28 cellular contexts compared by ENCODE assay signal in the genomic region with DNA sequence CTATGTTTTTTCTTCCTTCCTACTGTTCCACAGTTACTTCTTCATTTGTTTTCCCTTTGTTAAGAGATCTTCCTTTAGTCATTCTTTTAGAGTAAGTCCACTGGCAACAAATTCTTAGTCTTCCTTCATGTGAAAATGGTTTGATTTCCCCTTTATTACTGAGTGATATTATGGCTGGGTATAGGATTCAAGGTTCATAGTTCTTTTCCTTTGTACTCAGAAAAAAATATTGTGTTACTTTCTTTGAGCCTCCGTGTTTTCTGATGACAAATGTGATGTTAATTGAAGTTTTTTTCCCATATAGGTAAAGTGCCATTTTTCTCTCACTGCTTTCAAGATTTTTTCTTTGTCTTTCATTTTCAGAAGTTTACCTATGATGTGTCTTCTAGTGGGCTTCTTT.
"Had no signal": no experiment of that assay in that cellular context is flagged by ENCODE, and none has a peak within 500 bp of the region (broad histone marks: within the 10 kb centered on the region; RNA-seq: fewer than 3 reads in every experiment).

No MANE protein-coding gene starts in this region.

- DNase-seq: colonic mucosa; cortex of kidney; dermis blood vessel endothelial cell; dorsolateral prefrontal cortex; effector CD4-positive, alpha-beta T cell; effector CD8-positive, alpha-beta T cell; effector memory CD4-positive, alpha-beta T cell; effector memory CD8-positive, alpha-beta T cell; endodermal cell; erythroblast; esophagus squamous epithelium; foreskin fibroblast; foreskin keratinocyte; foreskin melanocyte; gastrocnemius medialis; glutamatergic neuron; head of caudate nucleus; heart left ventricle; heart right ventricle had no signal

- H3K4me3 ChIP-seq: colonic mucosa, coronary artery, dorsolateral prefrontal cortex, esophagus muscularis mucosa, esophagus squamous epithelium, gastrocnemius medialis, gastroesophageal sphincter, heart left ventricle, heart right ventricle had no signal

- FAIRE-seq: colon, endometrium, endothelial cell of umbilical vein, frontal cortex had no signal

- H3K27ac ChIP-seq: colonic mucosa, coronary artery, dorsolateral prefrontal cortex, epithelial cell of prostate, esophagus muscularis mucosa, esophagus squamous epithelium, foreskin keratinocyte, gastrocnemius medialis, gastroesophageal sphincter, heart left ventricle, heart right ventricle had no signal

- H3K36me3 ChIP-seq: colonic mucosa, esophagus muscularis mucosa, esophagus squamous epithelium, gastrocnemius medialis, gastroesophageal sphincter, heart left ventricle, heart right ventricle had no signal

- H3K27me3 ChIP-seq: colonic mucosa, dorsolateral prefrontal cortex, esophagus muscularis mucosa, esophagus squamous epithelium, foreskin keratinocyte, gastrocnemius medialis, gastroesophageal sphincter, heart left ventricle, heart right ventricle had no signal

- H3K9me3 ChIP-seq: colonic mucosa, gastrocnemius medialis had no signal

- H3K4me1 ChIP-seq: colonic mucosa, esophagus muscularis mucosa, esophagus squamous epithelium, foreskin keratinocyte, gastrocnemius medialis, gastroesophageal sphincter, heart left ventricle, heart right ventricle had no signal

- ATAC-seq: effector memory CD8-positive, alpha-beta T cell; esophagus mucosa; foreskin keratinocyte; gastrocnemius medialis; gastroesophageal sphincter; heart left ventricle; heart right ventricle had no signal
